Comparison of ENCODE assay signal across 1 cellular context in the genomic region with DNA sequence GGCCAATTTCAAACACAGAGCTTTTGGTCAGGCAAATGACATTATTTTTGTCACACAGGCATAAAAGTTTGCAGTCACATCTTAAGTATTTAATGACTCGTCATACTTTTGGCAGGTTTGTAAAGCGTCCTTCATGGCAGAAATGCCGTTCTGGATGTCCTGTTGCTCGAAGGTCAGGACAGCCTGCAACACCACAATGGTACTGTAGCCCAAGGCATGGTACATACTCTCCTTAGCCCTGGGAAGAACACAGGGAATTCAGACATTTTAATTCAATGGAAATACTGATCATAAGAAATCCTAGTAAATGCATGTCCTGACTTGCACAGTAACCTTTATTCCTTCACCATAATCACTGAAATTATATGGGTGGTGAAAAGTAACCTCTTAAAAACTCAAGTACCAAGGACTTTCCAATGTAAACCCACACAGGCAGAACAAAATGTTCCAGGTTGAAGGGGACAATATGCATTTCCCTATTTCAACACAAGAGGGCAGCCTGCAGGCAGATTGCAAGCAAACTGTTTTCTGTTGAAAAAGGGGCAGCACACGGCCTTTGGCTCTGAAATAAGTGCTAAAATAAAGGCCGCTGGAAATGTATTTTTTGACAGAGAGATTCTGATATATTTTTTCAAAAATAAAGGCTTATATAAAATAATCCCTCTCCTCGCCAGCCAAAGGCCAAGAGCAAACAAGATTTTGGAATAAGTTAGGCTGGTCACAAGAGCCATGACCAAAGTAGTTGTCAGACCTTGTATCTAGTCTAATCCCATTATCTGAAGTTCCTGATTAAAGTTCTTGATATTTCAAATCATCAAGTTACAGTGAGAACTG.
TF ChIP-seq lines count a peak whose summit lies in the region.

No MANE protein-coding gene starts in this region.

TF ChIP-seq in SK-N-SH treated with all-trans-retinoic acid at 6 μM for 48 hours, 23 proteins besides CTCF, POLR2A, EP300 and RAD21 (continued from another document):
- TF ChIP-seq, protein P1, sequence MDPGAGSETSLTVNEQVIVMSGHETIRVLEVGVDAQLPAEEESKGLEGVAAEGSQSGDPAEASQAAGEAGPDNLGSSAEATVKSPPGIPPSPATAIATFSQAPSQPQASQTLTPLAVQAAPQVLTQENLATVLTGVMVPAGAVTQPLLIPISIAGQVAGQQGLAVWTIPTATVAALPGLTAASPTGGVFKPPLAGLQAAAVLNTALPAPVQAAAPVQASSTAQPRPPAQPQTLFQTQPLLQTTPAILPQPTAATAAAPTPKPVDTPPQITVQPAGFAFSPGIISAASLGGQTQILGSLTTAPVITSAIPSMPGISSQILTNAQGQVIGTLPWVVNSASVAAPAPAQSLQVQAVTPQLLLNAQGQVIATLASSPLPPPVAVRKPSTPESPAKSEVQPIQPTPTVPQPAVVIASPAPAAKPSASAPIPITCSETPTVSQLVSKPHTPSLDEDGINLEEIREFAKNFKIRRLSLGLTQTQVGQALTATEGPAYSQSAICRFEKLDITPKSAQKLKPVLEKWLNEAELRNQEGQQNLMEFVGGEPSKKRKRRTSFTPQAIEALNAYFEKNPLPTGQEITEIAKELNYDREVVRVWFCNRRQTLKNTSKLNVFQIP (CRISPR knock-in tag; IDR thresholded peaks at IDR 0.05; ENCODE audit: borderline replicate concordance, low read depth): no peak
- TF ChIP-seq ZNF565 (CRISPR knock-in tag; conservative IDR thresholded peaks at IDR 0.05; ENCODE audit: low read depth) (no peak), PATZ1 (CRISPR knock-in tag; IDR thresholded peaks at IDR 0.05; ENCODE audit: borderline replicate concordance) (no peak), RARB (CRISPR knock-in tag; IDR thresholded peaks at IDR 0.05) (no peak)
